Comparison of ENCODE assay signal across 8 cellular contexts in genomic region chr15:51750942-51751686, GRCh38. TPM values are rescaled to one million over a fixed set of nuclear protein-coding genes. Genes with fewer than 3 reads are reported as not detected.
DNase-seq lines count a peak whose midpoint lies in the region; ATAC-seq and TF ChIP-seq lines count a peak whose summit lies in the region.

TSS of gene TMOD2 (plus strand) at chr15:51751597. CDS start at chr15:51766442, 14,845 bp downstream.

- H3K27me3 ChIP-seq in transverse colon, result peaks cover 9% of the 10 kb centered on the region

- POLR2A ChIA-PET in naive thymus-derived CD8-positive, alpha-beta T cell (lab: Charles Lee), result interaction anchor here (8.0 kb wide), 1 partner anchor 13 kb away, joined by 68 read pairs; the partner anchor contains the start of gene LYSMD2

- H3K4me3 Mint-ChIP-seq in activated T-helper 1 cell treated with anti-CD3 and anti-CD28 coated beads, Interleukin-12 subunit alpha, Interleukin-12 subunit beta, Interleukin-2, Interleukin-4 antibody, amounts not matched to agents 30 ng/mL and 10 ng/mL and 1 ng/mL, durations not matched to agents 14 hours and 24 hours and 36 hours, result peak within 1 kb of the TSS; percentile 85
- H3K4me3 Mint-ChIP-seq in naive thymus-derived CD8-positive, alpha-beta T cell, result peak within 1 kb of the TSS; percentile 83 to 94 (median 92)

- peak; percentile 82 for ATAC-seq in HG02798 (IDR thresholded peaks at IDR 0.05; ENCODE audit: poor library complexity, unreplicated experiment)
- peak; percentile 89 to 91 for ATAC-seq in naive thymus-derived CD8-positive, alpha-beta T cell

- peaks cover 10% of the 10 kb centered on the region for H3K36me3 Mint-ChIP-seq in activated T-helper 1 cell treated with anti-CD3 and anti-CD28 coated beads, Interleukin-12 subunit alpha, Interleukin-12 subunit beta, Interleukin-2, Interleukin-4 antibody, amounts not matched to agents 30 ng/mL and 10 ng/mL and 1 ng/mL, durations not matched to agents 14 hours and 24 hours and 36 hours (ENCODE audit: low read depth)
- H3K36me3 Mint-ChIP-seq in naive thymus-derived CD8-positive, alpha-beta T cell, result no peaks in the 10 kb centered on the region

- intact Hi-C loops in activated T-helper 1 cell treated with anti-CD3 and anti-CD28 coated beads, Interleukin-12 subunit alpha, Interleukin-12 subunit beta, Interleukin-2, Interleukin-4 antibody, amounts not matched to agents 30 ng/mL and 10 ng/mL and 1 ng/mL, durations not matched to agents 14 hours and 24 hours and 36 hours (cut with micrococcal nuclease), result loop anchor here (2.0 to 5.0 kb wide), 2 partner anchors 14 to 76 kb away; partner anchors contain the start of genes LYSMD2 and TMOD3
- intact Hi-C loops in transverse colon (cut with DNase I; ENCODE audit: low total_unique reads), result no loop called here

- DNase-seq in NCI-H345 (lab: John Stamatoyannopoulos, UW) (peak; percentile 71), NCI-H345 treated with DMSO at 0.1 percent for 48 hours (lab: John Stamatoyannopoulos, UW; ENCODE audit: unreplicated experiment) (no peak), NCI-H510A treated with DMSO at 0.1 percent for 48 hours (lab: John Stamatoyannopoulos, UW) (peak; percentile 62), fibroblast of peridontal ligament (ENCODE audit: extremely low read depth) (peak; percentile 18), transverse colon (peak; percentile 49)
- peak; percentile 29 for DNase-seq in activated T-helper 1 cell treated with anti-CD3 and anti-CD28 coated beads, Interleukin-12 subunit alpha, Interleukin-12 subunit beta, Interleukin-2, Interleukin-4 antibody, amounts not matched to agents 30 ng/mL and 10 ng/mL and 1 ng/mL, durations not matched to agents 14 hours and 24 hours and 36 hours (ENCODE audit: low spot score)
- DNase-seq in naive thymus-derived CD8-positive, alpha-beta T cell, result peak; percentile 11 to 71 (median 44)

- H3K4me1 ChIP-seq in transverse colon, result peaks cover 0 to 20% (median 10%) of the 10 kb centered on the region in 4 donors

- TF ChIP-seq CTCF in transverse colon (IDR thresholded peaks at IDR 0.05), result no peak

- H3K4me1 Mint-ChIP-seq in activated T-helper 1 cell treated with anti-CD3 and anti-CD28 coated beads, Interleukin-12 subunit alpha, Interleukin-12 subunit beta, Interleukin-2, Interleukin-4 antibody, amounts not matched to agents 30 ng/mL and 10 ng/mL and 1 ng/mL, durations not matched to agents 14 hours and 24 hours and 36 hours (ENCODE audit: low read depth), result peaks cover 38% of the 10 kb centered on the region
- H3K4me1 Mint-ChIP-seq in naive thymus-derived CD8-positive, alpha-beta T cell, result peaks cover 27 to 55% (median 46%) of the 10 kb centered on the region in 4 donors

- TF ChIP-seq POLR2A in transverse colon (IDR thresholded peaks at IDR 0.05), result no peak

- H3K36me3 ChIP-seq in transverse colon, result no peaks in the 10 kb centered on the region

- WGBS in transverse colon (ENCODE audit: low coverage in 1 of 2), 2 donors, result 0 to 4% methylated on average over 5 to 54 of the region's 57 CpGs

- peaks cover 40% of the 10 kb centered on the region for H3K27me3 Mint-ChIP-seq in activated T-helper 1 cell treated with anti-CD3 and anti-CD28 coated beads, Interleukin-12 subunit alpha, Interleukin-12 subunit beta, Interleukin-2, Interleukin-4 antibody, amounts not matched to agents 30 ng/mL and 10 ng/mL and 1 ng/mL, durations not matched to agents 14 hours and 24 hours and 36 hours (ENCODE audit: insufficient read depth)
- H3K27me3 Mint-ChIP-seq in naive thymus-derived CD8-positive, alpha-beta T cell, result peaks cover 0 to 3% (median 0%) of the 10 kb centered on the region in 5 donors

- H3K27ac ChIP-seq in transverse colon, result peak within 1 kb of the TSS; percentile 64 to 84 (median 82)

- H3K9me3 ChIP-seq in transverse colon, result no peaks in the 10 kb centered on the region

- no peak within 1 kb of the TSS for H3K27ac Mint-ChIP-seq in activated T-helper 1 cell treated with anti-CD3 and anti-CD28 coated beads, Interleukin-12 subunit alpha, Interleukin-12 subunit beta, Interleukin-2, Interleukin-4 antibody, amounts not matched to agents 30 ng/mL and 10 ng/mL and 1 ng/mL, durations not matched to agents 14 hours and 24 hours and 36 hours
- H3K27ac Mint-ChIP-seq in naive thymus-derived CD8-positive, alpha-beta T cell, result peak within 1 kb of the TSS; percentile 22 to 86 (median 73)

- H3K9me3 Mint-ChIP-seq in activated T-helper 1 cell treated with anti-CD3 and anti-CD28 coated beads, Interleukin-12 subunit alpha, Interleukin-12 subunit beta, Interleukin-2, Interleukin-4 antibody, amounts not matched to agents 30 ng/mL and 10 ng/mL and 1 ng/mL, durations not matched to agents 14 hours and 24 hours and 36 hours, result no peaks in the 10 kb centered on the region
- no peaks in the 10 kb centered on the region for H3K9me3 Mint-ChIP-seq in naive thymus-derived CD8-positive, alpha-beta T cell

- in situ Hi-C loops in transverse colon (cut with MboI; ENCODE audit: low pct_ligation_motif_present in 1 of 4, low pct_unique_long_range_greater_than_20kb in 1 of 4, low sequenced_read_pairs in 3 of 4), result loop anchor here in 1 of 4 donors (25.0 kb wide), 1 partner anchor 111 kb away; no protein-coding TSS in a partner anchor

- H3K4me3 ChIP-seq in transverse colon, result peak within 1 kb of the TSS; percentile 76 to 92 (median 80)

- no peak for TF ChIP-seq EP300 in transverse colon (IDR thresholded peaks at IDR 0.05; ENCODE audit: low read depth)

RNA-seq across cellular contexts. Expression of gene TMOD2, which starts in this region (rescaled TPM):
- total RNA-seq in activated T-helper 1 cell treated with anti-CD3 and anti-CD28 coated beads, Interleukin-12 subunit alpha, Interleukin-12 subunit beta, Interleukin-2, Interleukin-4 antibody, amounts not matched to agents 30 ng/mL and 10 ng/mL and 1 ng/mL, durations not matched to agents 14 hours and 24 hours and 36 hours, result 4.1 and 4.5 TPM in 2 replicates
- total RNA-seq in naive thymus-derived CD8-positive, alpha-beta T cell, result 10 to 100 TPM; 19.9 to 21.0 TPM
- polyA plus RNA-seq in naive thymus-derived CD8-positive, alpha-beta T cell, result 1 to 10 TPM; 2.9 to 4.4 (median 3.5) TPM
- 1 to 10 TPM; 1.8 to 6.8 (median 5.3) TPM for total RNA-seq in transverse colon
